In the genomic region with DNA sequence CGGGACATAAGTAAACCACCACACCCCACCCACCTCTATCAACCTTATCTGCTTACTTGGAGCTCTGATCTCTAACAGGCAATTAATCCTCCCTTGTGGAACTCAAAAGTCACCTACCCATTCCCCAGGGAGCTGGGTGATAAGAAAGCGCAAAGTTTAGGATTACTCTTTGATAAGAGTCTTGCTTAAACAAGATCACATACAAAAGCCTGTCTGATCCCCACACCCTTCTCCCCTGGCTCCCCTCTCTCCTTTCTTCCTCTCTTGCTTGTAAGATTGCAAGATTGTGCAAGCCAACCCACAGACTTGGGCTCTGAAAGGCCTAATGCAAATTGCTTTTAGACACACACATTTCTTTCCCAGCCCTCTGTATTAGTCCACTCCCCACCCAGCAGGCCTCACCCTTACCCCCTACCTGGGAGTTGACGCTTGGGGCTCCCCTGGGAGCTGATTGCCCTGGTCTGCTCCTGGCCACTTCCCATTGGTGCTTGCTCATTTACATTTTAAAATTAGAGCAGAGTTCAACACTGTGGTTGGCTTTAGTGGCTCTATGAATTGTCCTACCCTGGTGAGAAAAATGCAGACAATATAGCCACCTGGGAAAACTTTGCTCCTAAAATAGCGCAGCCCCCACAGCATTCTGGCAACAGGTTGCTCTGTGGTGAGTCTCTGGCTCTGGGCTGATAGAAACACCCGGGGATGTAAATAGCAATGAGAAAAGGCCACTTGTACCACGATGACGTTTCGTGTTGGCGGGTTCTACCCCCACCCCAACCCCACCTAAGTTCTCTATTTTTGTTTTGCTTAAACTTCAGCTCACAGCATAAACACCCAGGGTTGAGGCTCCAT, we compare ENCODE assay signal across 8 cellular contexts. TPM values are rescaled to one million over a fixed set of nuclear protein-coding genes. Genes with fewer than 3 reads are reported as not detected.
A peak's percentile ranks its signal among the peaks of the same experiment; 100 is the strongest.
DNase-seq lines count a peak whose midpoint lies in the region; ATAC-seq, FAIRE-seq and TF ChIP-seq lines count a peak whose summit lies in the region.

No MANE protein-coding gene starts in this region.

- H3K4me3 ChIP-seq in A549 (no peak overlapping the region), PC-9 (peak overlapping the region; percentile 30; the same call in 1 of the 2 replicates), left ventricle myocardium inferior (no peak overlapping the region), subcutaneous abdominal adipose tissue (ENCODE audit: low read depth in 1 of 5, low read length in 5 of 5) (no peak overlapping the region)

- H3K9ac ChIP-seq in subcutaneous abdominal adipose tissue (ENCODE audit: low read length in 5 of 5): peak overlapping the region in 3 of 5 donors; percentile 35 to 75 (median 35)

- POLR2A ChIA-PET in A549 (lab: Yijun Ruan, JAX): interaction anchor here (0.6 to 0.8 kb wide), 3 partner anchors 11 to 138 kb away, joined by 3 to 7 read pairs (median 3); no protein-coding TSS in a partner anchor
- POLR2A ChIA-PET in PC-9 (lab: Charles Lee; ENCODE audit: unreplicated experiment): interaction anchor here (0.6 to 0.9 kb wide), 5 partner anchors 13 to 294 kb away, joined by 3 to 23 read pairs (median 7); no protein-coding TSS in a partner anchor

- intact Hi-C loops in PC-9 (cut with micrococcal nuclease; ENCODE audit: unreplicated experiment) (loop anchor here (1.0 to 5.0 kb wide), 2 partner anchors 41 to 113 kb away; no protein-coding TSS in a partner anchor), left ventricle myocardium inferior (cut with micrococcal nuclease) (no loop called here)

- no peaks in the 10 kb centered on the region for H3K79me2 ChIP-seq in PC-9 (ENCODE audit: low read depth)

- ATAC-seq in A549 (peak; percentile 63 to 66), HG03108 (IDR thresholded peaks at IDR 0.05; ENCODE audit: unreplicated experiment) (peak; percentile 83)

- H3K4me2 ChIP-seq in A549 (peak overlapping the region; percentile 53), PC-9 (peak overlapping the region; percentile 77)

- FAIRE-seq in A549 (lab: Jason Lieb, UNC): no peak

- H3K4me1 ChIP-seq in A549 (peaks cover 73% of the 10 kb centered on the region), PC-9 (replicated peaks; ENCODE audit: insufficient read depth) (peaks cover 74% of the 10 kb centered on the region), left ventricle myocardium inferior (peaks cover 30% of the 10 kb centered on the region), subcutaneous abdominal adipose tissue (ENCODE audit: control insufficient read depth in 5 of 5, insufficient read depth in 5 of 5, low read length in 5 of 5) (peaks cover 6 to 51% (median 32%) of the 10 kb centered on the region in 5 donors)

- TF ChIP-seq CTCF in A549 (IDR thresholded peaks at IDR 0.05) (no peak), PC-9 (conservative IDR thresholded peaks at IDR 0.05) (no peak), left ventricle myocardium inferior (IDR thresholded peaks at IDR 0.05; ENCODE audit: borderline replicate concordance) (no peak)

- H3K9me3 ChIP-seq in A549 (no peaks in the 10 kb centered on the region), PC-9 (ENCODE audit: insufficient read depth, low read depth) (no peaks in the 10 kb centered on the region), left ventricle myocardium inferior (replicated peaks) (no peaks in the 10 kb centered on the region), subcutaneous abdominal adipose tissue (ENCODE audit: control insufficient read depth in 5 of 5, low read length in 5 of 5) (no peaks in the 10 kb centered on the region)

- no peaks in the 10 kb centered on the region for H3K9me2 ChIP-seq in PC-9 (ENCODE audit: insufficient read depth)

- BruUV-seq in PC-9 (replicated peaks; lab: Mats Ljungman, UMichigan): no TSS peak

- peak in 1 of 2 experiments; percentile 30; a peak in 1 of 5 replicates for TF ChIP-seq EP300 in A549 (IDR thresholded peaks at IDR 0.05)

- WGBS in A549 (ENCODE audit: missing lambda C conversion rate): 38% methylated on average over 9 of the region's 9 CpGs

- H3F3A ChIP-seq in PC-9 (ENCODE audit: insufficient read depth, low read depth): peaks cover 69% of the 10 kb centered on the region

- TF ChIP-seq POLR2A in A549 (IDR thresholded peaks at IDR 0.05; ENCODE audit: low read length): no peak
- TF ChIP-seq POLR2A in GM19099 (IDR thresholded peaks at IDR 0.05; ENCODE audit: extremely low read depth, insufficient read length, low read depth): peak; percentile 61

- H3K27ac ChIP-seq in A549 (peak overlapping the region; percentile 78 to 83), PC-9 (peak overlapping the region; percentile 96), left ventricle myocardium inferior (replicated peaks) (peak overlapping the region; percentile 85), subcutaneous abdominal adipose tissue (ENCODE audit: low read depth, low read length) (peak overlapping the region; percentile 92)

- peak in 1 of 2 experiments; percentile 90 for DNase-seq in A549 (ENCODE audit: low read depth in 1 of 2, low spot score in 1 of 2)
- DNase-seq in PC-9: peak; percentile 73 to 99
- DNase-seq in left ventricle myocardium inferior: no peak
- DNase-seq in activated effector memory CD4-positive, alpha-beta T cell treated with anti-CD3 and anti-CD28 coated beads, Interleukin-2, amount 50 U/mL, for 16 hours: no peak
- DNase-seq in cerebellar nuclear complex (lab: John Stamatoyannopoulos, UW): no peak

- no peaks in the 10 kb centered on the region for H3K36me3 ChIP-seq in PC-9 (ENCODE audit: low read depth)
- no peaks in the 10 kb centered on the region for H3K36me3 ChIP-seq in left ventricle myocardium inferior
- no peaks in the 10 kb centered on the region for H3K36me3 ChIP-seq in subcutaneous abdominal adipose tissue (ENCODE audit: control insufficient read depth in 5 of 5, insufficient read depth in 5 of 5, low read length in 5 of 5)

- peak overlapping the region; percentile 21; the same call in 1 of the 2 replicates for H2AFZ ChIP-seq in PC-9

- H4K20me1 ChIP-seq in PC-9 (ENCODE audit: insufficient read depth): no peaks in the 10 kb centered on the region

- TF ChIP-seq RAD21 in A549 (conservative IDR thresholded peaks at IDR 0.05 in 1 of 2, IDR thresholded peaks at IDR 0.05 in 1 of 2): 0 out of 5 replicates have a peak, but pooled peaks of 1 of the 2 experiments have one; percentile 23

- H3K27me3 ChIP-seq in PC-9 (ENCODE audit: insufficient read depth, low read depth) (no peaks in the 10 kb centered on the region), left ventricle myocardium inferior (ENCODE audit: low read depth) (no peaks in the 10 kb centered on the region), subcutaneous abdominal adipose tissue (ENCODE audit: control insufficient read depth in 5 of 5, insufficient read depth in 4 of 5, low read length in 5 of 5) (no peaks in the 10 kb centered on the region)

- CTCF ChIA-PET in A549 (lab: Yijun Ruan, JAX) (interaction anchor here (1.3 to 9.8 kb wide), 8 partner anchors 10 to 421 kb away, joined by 3 to 113 read pairs (median 4); no protein-coding TSS in a partner anchor), PC-9 (lab: Charles Lee) (interaction anchor here (0.6 kb wide), 1 partner anchor 1368 kb away, joined by 13 read pairs; no protein-coding TSS in a partner anchor)

TF ChIP-seq in A549, 52 proteins besides CTCF, POLR2A, EP300 and RAD21:
- TF ChIP-seq CEBPB (IDR thresholded peaks at IDR 0.05) (peak; percentile 87 to 89), GATA3 (IDR thresholded peaks at IDR 0.05; ENCODE audit: borderline replicate concordance) (peak; percentile 36; the same call in 1 of the 2 replicates), JUN (IDR thresholded peaks at IDR 0.05) (0 out of 5 replicates have a peak, but pooled peaks of 1 of the 2 experiments have one; percentile 4), ZC3H11A (IDR thresholded peaks at IDR 0.05) (no peak), FOSL2 (IDR thresholded peaks at IDR 0.05) (no peak), FOSL2 (CRISPR knock-in tag; IDR thresholded peaks at IDR 0.05) (0 out of 2 replicates have a peak, but pooled peaks have one; percentile 1), NR3C1 (IDR thresholded peaks at IDR 0.05) (no peak)

RNA-seq across cellular contexts. Expression of gene EPCAM, which starts 58.9 kb away (rescaled TPM):
- polyA plus RNA-seq in A549 (2011; rRNA removed): 10.6 and 15.6 TPM in 2 replicates
- polyA plus RNA-seq in A549 (2012; cell fraction: cytosol; rRNA removed): 1.9 and 2.0 TPM in 2 replicates
- 1.4 and 1.5 TPM in 2 replicates for polyA plus RNA-seq in A549 (2012; cell fraction: nucleus; rRNA removed)
- 4.1 to 5.4 TPM (median 4.8 TPM) in 3 replicates for polyA plus RNA-seq in A549 (2017; fragmentation: RNase III; extraction: RNeasy Plus Mini Kit Qiagen cat#74134 plus additional on column Dnase treatment)
- 2.3 and 3.0 TPM in 2 replicates for polyA minus RNA-seq in A549 (2011; rRNA and poly(A)+ RNA removed)
- 303 and 334 TPM in 2 replicates for total RNA-seq in PC-9 (2021)
- not detected for total RNA-seq in left ventricle myocardium inferior

Comparison
In these comparisons a context has a peak if more than half of its experiments do, and no peak if none do; other contexts are left out.
1. DNase-seq: peak in PC-9 (2 of 2); none in left ventricle myocardium inferior (single experiment), activated effector memory CD4-positive, alpha-beta T cell treated with anti-CD3 and anti-CD28 coated beads, Interleukin-2, amount 50 U/mL, for 16 hours (single experiment) and cerebellar nuclear complex (0 of 2).
2. RNA of gene EPCAM, which starts 58.9 kb away (total RNA-seq): 303 to 334 TPM in PC-9; not detected in left ventricle myocardium inferior (single experiment); every median in the first group is over 100 times any median in the second.
3. Peak in every context shown above with its lines, with median percentiles within 50 percentile points of each other: H3K27ac ChIP-seq.